Comparison of ENCODE assay signal across 8 cellular contexts in the genomic region with DNA sequence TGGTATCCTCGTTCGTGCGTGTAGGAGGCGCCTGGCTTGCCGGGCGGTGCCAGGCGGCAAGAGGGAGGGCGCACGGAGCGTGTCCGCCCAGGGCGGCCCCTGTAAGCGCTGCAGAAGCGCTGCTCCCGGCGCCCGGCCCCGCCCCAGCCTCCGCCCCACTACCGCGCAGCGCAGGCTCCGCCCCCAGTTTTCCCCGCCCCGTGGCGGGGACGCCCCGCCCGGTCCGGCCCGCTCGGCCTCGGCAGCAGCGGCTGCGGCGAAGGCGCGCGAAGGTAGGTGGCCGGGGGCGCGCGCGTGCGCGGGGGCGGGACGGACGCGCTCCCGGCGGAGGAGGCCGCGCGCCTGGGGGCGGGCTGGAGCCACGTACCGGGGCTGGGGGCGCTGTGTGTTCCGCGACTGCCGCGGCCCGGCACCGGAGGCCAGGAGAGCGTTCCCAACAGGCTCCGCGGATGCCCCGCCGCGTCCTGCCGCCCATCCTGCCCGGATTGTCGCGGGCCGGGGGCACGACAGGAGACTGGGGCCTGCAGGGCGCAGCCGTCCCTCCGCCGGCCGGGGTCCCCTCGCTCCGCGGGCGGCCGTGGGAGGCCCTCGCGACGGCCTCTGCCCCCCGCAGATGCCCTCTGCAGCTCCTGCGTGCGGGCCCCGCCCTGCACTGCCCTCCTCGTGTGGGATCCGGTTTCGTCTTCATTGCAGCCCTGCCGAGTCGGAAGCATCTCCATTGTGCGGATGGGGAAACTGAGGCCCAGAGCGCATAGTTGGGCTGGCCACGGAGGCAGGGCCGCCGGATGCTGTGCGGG. TPM values are rescaled to one million over a fixed set of nuclear protein-coding genes. Genes with fewer than 3 reads are reported as not detected.
DNase-seq lines count a peak whose midpoint lies in the region; ATAC-seq and TF ChIP-seq lines count a peak whose summit lies in the region.

No MANE protein-coding gene starts in this region.

- H3K36me3 Mint-ChIP-seq in activated naive CD8-positive, alpha-beta T cell treated with anti-CD3 and anti-CD28 coated beads, Interleukin-2, amount 10 ng/mL, durations not matched to agents 7 days and 5 days = no peaks in the 10 kb centered on the region

- H3K9ac ChIP-seq in parathyroid adenoma = no peak overlapping the region

- peaks cover 2% of the 10 kb centered on the region for H3K27me3 Mint-ChIP-seq in activated naive CD8-positive, alpha-beta T cell treated with anti-CD3 and anti-CD28 coated beads, Interleukin-2, amount 10 ng/mL, durations not matched to agents 7 days and 5 days

- ATAC-seq in HG02623 (IDR thresholded peaks at IDR 0.05; ENCODE audit: unreplicated experiment) (peak; percentile 76), Right ventricle myocardium superior (ENCODE audit: poor library complexity) (peak; percentile 96)
- ATAC-seq in activated naive CD8-positive, alpha-beta T cell treated with anti-CD3 and anti-CD28 coated beads, Interleukin-2, amount 10 ng/mL, durations not matched to agents 7 days and 5 days (ENCODE audit: low read depth) = peak; percentile 95

- peak overlapping the region; percentile 84 for H2AFZ ChIP-seq in parathyroid adenoma

- DNase-seq in NCI-H128 (lab: John Stamatoyannopoulos, UW; ENCODE audit: unreplicated experiment) = peak; percentile 99
- DNase-seq in SKM-1 treated with dmso at 0.1 percent for 144 hours (lab: John Stamatoyannopoulos, UW; ENCODE audit: unreplicated experiment) = peak; percentile 94
- DNase-seq in activated naive CD8-positive, alpha-beta T cell treated with anti-CD3 and anti-CD28 coated beads, Interleukin-2, amount 10 ng/mL, durations not matched to agents 7 days and 5 days = peak; percentile 98
- peak; percentile 93 for DNase-seq in Right ventricle myocardium superior
- DNase-seq in tibial artery = peak; percentile 91 to 98

- H3K9me3 Mint-ChIP-seq in activated naive CD8-positive, alpha-beta T cell treated with anti-CD3 and anti-CD28 coated beads, Interleukin-2, amount 10 ng/mL, durations not matched to agents 7 days and 5 days = no peaks in the 10 kb centered on the region

- H3K27ac ChIP-seq in parathyroid adenoma (peak overlapping the region; percentile 32), tibial artery (peak overlapping the region; percentile 70 to 75)

- H3K79me2 ChIP-seq in parathyroid adenoma = no peaks in the 10 kb centered on the region

- peak overlapping the region; percentile 91 for H3K4me3 Mint-ChIP-seq in activated naive CD8-positive, alpha-beta T cell treated with anti-CD3 and anti-CD28 coated beads, Interleukin-2, amount 10 ng/mL, durations not matched to agents 7 days and 5 days

- H3K4me2 ChIP-seq in parathyroid adenoma (ENCODE audit: low read length) = peak overlapping the region; percentile 98

- intact Hi-C loops in Right ventricle myocardium superior (cut with DNase I) (no loop called here), tibial artery (cut with DNase I; ENCODE audit: low total_unique reads) (no loop called here)

- H3K4me1 ChIP-seq in parathyroid adenoma = no peaks in the 10 kb centered on the region
- peaks cover 0 to 28% (median 16%) of the 10 kb centered on the region in 4 donors for H3K4me1 ChIP-seq in tibial artery

- H3K27me3 ChIP-seq in parathyroid adenoma (ENCODE audit: control insufficient read depth, insufficient read depth, low read length) (no peaks in the 10 kb centered on the region), tibial artery (no peaks in the 10 kb centered on the region)

- H3K4me1 Mint-ChIP-seq in activated naive CD8-positive, alpha-beta T cell treated with anti-CD3 and anti-CD28 coated beads, Interleukin-2, amount 10 ng/mL, durations not matched to agents 7 days and 5 days = peaks cover 29% of the 10 kb centered on the region

- H3K4me3 ChIP-seq in GM08714 (ENCODE audit: low read length) (peak overlapping the region; percentile 48; the same call in 1 of the 2 replicates), parathyroid adenoma (ENCODE audit: low read depth, low read length) (peak overlapping the region; percentile 93), tibial artery (peak overlapping the region; percentile 67 to 69)

- TF ChIP-seq CTCF in parathyroid adenoma (IDR thresholded peaks at IDR 0.05) (no peak), tibial artery (IDR thresholded peaks at IDR 0.05) (peak in 1 of 2 experiments; percentile 18)

- peak overlapping the region; percentile 86 for H3K27ac Mint-ChIP-seq in activated naive CD8-positive, alpha-beta T cell treated with anti-CD3 and anti-CD28 coated beads, Interleukin-2, amount 10 ng/mL, durations not matched to agents 7 days and 5 days

- POLR2A ChIA-PET in activated naive CD8-positive, alpha-beta T cell treated with anti-CD3 and anti-CD28 coated beads, Interleukin-2, amount 10 ng/mL, durations not matched to agents 7 days and 5 days (lab: Charles Lee) = interaction anchor here (0.6 to 3.5 kb wide), 2 partner anchors 10 to 12 kb away, joined by 4 to 42 read pairs; no protein-coding TSS in a partner anchor

- H3K9me3 ChIP-seq in parathyroid adenoma (ENCODE audit: control insufficient read depth, low read length) = no peaks in the 10 kb centered on the region
- H3K9me3 ChIP-seq in tibial artery = no peaks in the 10 kb centered on the region

- H3K36me3 ChIP-seq in parathyroid adenoma (ENCODE audit: control insufficient read depth, insufficient read depth, low read length) = no peaks in the 10 kb centered on the region
- no peaks in the 10 kb centered on the region for H3K36me3 ChIP-seq in tibial artery

RNA-seq across cellular contexts. Expression of a gene that starts 7.7 kb away (rescaled TPM):
- 10 to 100 TPM; 63.0 to 69.8 TPM for total RNA-seq in activated naive CD8-positive, alpha-beta T cell treated with anti-CD3 and anti-CD28 coated beads, Interleukin-2, amount 10 ng/mL, durations not matched to agents 7 days and 5 days
- 6.9 TPM for total RNA-seq in Right ventricle myocardium superior

RNA-seq across cellular contexts. Expression of a gene that starts 18.3 kb away (rescaled TPM):
- 1,000 to 10,000 TPM; 3,257 to 3,430 TPM for total RNA-seq in activated naive CD8-positive, alpha-beta T cell treated with anti-CD3 and anti-CD28 coated beads, Interleukin-2, amount 10 ng/mL, durations not matched to agents 7 days and 5 days
- 9,391 TPM for total RNA-seq in Right ventricle myocardium superior

Comparison
In these comparisons a context has a peak if more than half of its experiments do, and no peak if none do; other contexts are left out.
1. Peak in every context shown above with its lines: DNase-seq, ATAC-seq, H3K4me3 ChIP-seq and H3K27ac ChIP-seq.